In genomic region chr19:15829786-15830185, GRCh38 we compare ENCODE assay signal across 38 cellular contexts. TPM values are rescaled to one million over a fixed set of nuclear protein-coding genes. Genes with fewer than 3 reads are reported as not detected.
"Had no signal": no experiment of that assay in that cellular context is flagged by ENCODE, and none has a peak within 500 bp of the region (broad histone marks: within the 10 kb centered on the region; RNA-seq: fewer than 3 reads in every experiment).

No MANE protein-coding gene starts in this region.

- DNase-seq: activated CD4-positive, alpha-beta memory T cell treated with anti-CD3 and anti-CD28 coated beads for 36 hours; activated CD4-positive, alpha-beta T cell treated with anti-CD3 and anti-CD28 coated beads for 36 hours; activated CD4-positive, alpha-beta T cell treated with anti-CD3 and anti-CD28 coated beads, Interleukin-2, amount 10 ng/mL, durations not matched to agents 24 days and 14 days; activated CD4-positive, CD25-positive, alpha-beta regulatory T cell; activated CD4-positive, CD25-positive, alpha-beta regulatory T cell treated with anti-CD3 and anti-CD28 coated beads, Interleukin-2, amount 50 U/mL, for 72 hours; activated CD8-positive, alpha-beta memory T cell treated with anti-CD3 and anti-CD28 coated beads, Interleukin-2, amount 50 U/mL, for 48 hours; activated CD8-positive, alpha-beta T cell treated with anti-CD3 and anti-CD28 coated beads, Interleukin-2, amount 10 ng/mL, durations not matched to agents 7 days and 5 days; activated effector memory CD4-positive, alpha-beta T cell treated with Interleukin-2 at 50 U/mL for 16 hours; activated gamma-delta T cell treated with Interleukin-2 at 50 U/mL for 16 hours; activated naive CD4-positive, alpha-beta T cell treated with anti-CD3 and anti-CD28 coated beads, Interleukin-2, amount 50 U/mL, for 16 hours; activated naive CD4-positive, alpha-beta T cell treated with Interleukin-2 at 50 U/mL for 16 hours; activated T-cell treated with anti-CD3 and anti-CD28 coated beads for 4 hours; activated T-cell treated with anti-CD3 and anti-CD28 coated beads, Interleukin-2, amount 50 U/mL, for 24 hours; activated T-cell treated with anti-CD3 and anti-CD28 coated beads, Interleukin-2, amount 50 U/mL, for 72 hours; amniotic stem cell; anterior cingulate cortex; brain microvascular endothelial cell; caudate nucleus; cortex of kidney; dermis blood vessel endothelial cell; effector CD4-positive, alpha-beta T cell; effector memory CD8-positive, alpha-beta T cell; esophagus squamous epithelium; foreskin melanocyte; T-helper 1 cell; T-helper 17 cell; T1000 had no signal

- H3K36me3 ChIP-seq: brain microvascular endothelial cell, esophagus squamous epithelium, gastroesophageal sphincter had no signal

- H3K4me3 Mint-ChIP-seq: activated CD4-positive, alpha-beta memory T cell treated with anti-CD3 and anti-CD28 coated beads for 36 hours; activated CD4-positive, alpha-beta T cell treated with anti-CD3 and anti-CD28 coated beads for 36 hours; activated CD4-positive, alpha-beta T cell treated with anti-CD3 and anti-CD28 coated beads, Interleukin-2, amount 10 ng/mL, durations not matched to agents 24 days and 14 days; activated CD8-positive, alpha-beta T cell treated with anti-CD3 and anti-CD28 coated beads, Interleukin-2, amount 10 ng/mL, durations not matched to agents 7 days and 5 days; activated naive CD8-positive, alpha-beta T cell; activated T-cell treated with anti-CD3 and anti-CD28 coated beads, Interleukin-2, amount 50 U/mL, for 24 hours; activated T-cell treated with anti-CD3 and anti-CD28 coated beads, Interleukin-2, amount 50 U/mL, for 72 hours; effector memory CD8-positive, alpha-beta T cell; T-helper 17 cell; T-helper 2 cell treated with Interferon-gamma antibody and Interleukin-4, amounts not matched to agents 5 μg/mL and 100 μg/mL, for 36 hours had no signal

- H3K27ac ChIP-seq: brain microvascular endothelial cell, gastroesophageal sphincter had no signal

- H3K27ac Mint-ChIP-seq: activated CD4-positive, alpha-beta memory T cell treated with anti-CD3 and anti-CD28 coated beads for 36 hours; activated CD4-positive, alpha-beta T cell treated with anti-CD3 and anti-CD28 coated beads for 36 hours; activated CD4-positive, alpha-beta T cell treated with anti-CD3 and anti-CD28 coated beads, Interleukin-2, amount 10 ng/mL, durations not matched to agents 24 days and 14 days; activated naive CD8-positive, alpha-beta T cell; activated T-cell treated with anti-CD3 and anti-CD28 coated beads, Interleukin-2, amount 50 U/mL, for 24 hours; activated T-cell treated with anti-CD3 and anti-CD28 coated beads, Interleukin-2, amount 50 U/mL, for 72 hours; T-helper 2 cell treated with Interferon-gamma antibody and Interleukin-4, amounts not matched to agents 5 μg/mL and 100 μg/mL, for 36 hours had no signal

- H3K9me3 ChIP-seq: esophagus squamous epithelium, gastroesophageal sphincter had no signal

- H3K36me3 Mint-ChIP-seq: activated CD4-positive, alpha-beta memory T cell treated with anti-CD3 and anti-CD28 coated beads for 36 hours; activated naive CD8-positive, alpha-beta T cell had no signal

- H3K4me1 ChIP-seq: gastroesophageal sphincter had no signal

- H3K4me3 ChIP-seq: esophagus squamous epithelium, gastroesophageal sphincter had no signal

- H3K27me3 Mint-ChIP-seq: activated CD4-positive, alpha-beta memory T cell treated with anti-CD3 and anti-CD28 coated beads for 36 hours; activated CD4-positive, alpha-beta T cell treated with anti-CD3 and anti-CD28 coated beads for 36 hours; activated naive CD8-positive, alpha-beta T cell; activated T-cell treated with anti-CD3 and anti-CD28 coated beads, Interleukin-2, amount 50 U/mL, for 24 hours; T-helper 17 cell had no signal

- H3K27me3 ChIP-seq: brain microvascular endothelial cell had no signal

- ATAC-seq: activated CD4-positive, alpha-beta T cell treated with anti-CD3 and anti-CD28 coated beads for 36 hours; activated CD8-positive, alpha-beta T cell treated with anti-CD3 and anti-CD28 coated beads, Interleukin-2, amount 10 ng/mL, durations not matched to agents 7 days and 5 days; activated T-cell treated with anti-CD3 and anti-CD28 coated beads, Interleukin-2, amount 50 U/mL, for 72 hours; effector memory CD8-positive, alpha-beta T cell; gastroesophageal sphincter; T-helper 17 cell had no signal

- H3K4me1 Mint-ChIP-seq: activated CD4-positive, alpha-beta T cell treated with anti-CD3 and anti-CD28 coated beads for 36 hours; activated CD4-positive, alpha-beta T cell treated with anti-CD3 and anti-CD28 coated beads, Interleukin-2, amount 10 ng/mL, durations not matched to agents 24 days and 14 days had no signal

- H3K9me3 Mint-ChIP-seq: activated CD4-positive, alpha-beta memory T cell treated with anti-CD3 and anti-CD28 coated beads for 36 hours; activated CD4-positive, alpha-beta T cell treated with anti-CD3 and anti-CD28 coated beads, Interleukin-2, amount 10 ng/mL, durations not matched to agents 24 days and 14 days; activated T-cell treated with anti-CD3 and anti-CD28 coated beads, Interleukin-2, amount 50 U/mL, for 24 hours; activated T-cell treated with anti-CD3 and anti-CD28 coated beads, Interleukin-2, amount 50 U/mL, for 72 hours; effector memory CD8-positive, alpha-beta T cell; T-helper 2 cell treated with Interferon-gamma antibody and Interleukin-4, amounts not matched to agents 5 μg/mL and 100 μg/mL, for 36 hours had no signal

RNA-seq across cellular contexts. Expression of gene OR10H1, which starts 14.3 kb away (rescaled TPM):
- total RNA-seq: activated CD4-positive, alpha-beta memory T cell treated with anti-CD3 and anti-CD28 coated beads for 36 hours; activated CD4-positive, alpha-beta T cell treated with anti-CD3 and anti-CD28 coated beads for 36 hours; activated CD8-positive, alpha-beta memory T cell treated with anti-CD3 and anti-CD28 coated beads for 36 hours; activated CD8-positive, alpha-beta T cell treated with anti-CD3 and anti-CD28 coated beads, Interleukin-2, amount 10 ng/mL, durations not matched to agents 7 days and 5 days; astrocyte; chondrocyte; dermis blood vessel endothelial cell; esophagus squamous epithelium; fibroblast of lung; fibroblast of villous mesenchyme; gastroesophageal sphincter; glomerular endothelial cell had no signal
- polyA plus RNA-seq: adipose tissue, fibroblast of lung had no signal

RNA-seq across cellular contexts. Expression of gene OR10H5, which starts 42.3 kb away (rescaled TPM):
- total RNA-seq: activated CD4-positive, alpha-beta memory T cell treated with anti-CD3 and anti-CD28 coated beads for 36 hours; activated CD4-positive, alpha-beta T cell treated with anti-CD3 and anti-CD28 coated beads for 36 hours; activated CD4-positive, alpha-beta T cell treated with anti-CD3 and anti-CD28 coated beads, Interleukin-2, amount 10 ng/mL, durations not matched to agents 24 days and 14 days; activated CD8-positive, alpha-beta memory T cell treated with anti-CD3 and anti-CD28 coated beads for 36 hours; activated CD8-positive, alpha-beta T cell treated with anti-CD3 and anti-CD28 coated beads, Interleukin-2, amount 10 ng/mL, durations not matched to agents 7 days and 5 days; activated T-cell treated with anti-CD3 and anti-CD28 coated beads, Interleukin-2, amount 50 U/mL, for 72 hours; astrocyte; chondrocyte; dermis blood vessel endothelial cell; esophagus squamous epithelium; fibroblast of lung; fibroblast of villous mesenchyme; gastroesophageal sphincter; glomerular endothelial cell; T-helper 17 cell had no signal
- polyA plus RNA-seq: esophagus, fibroblast of lung had no signal
